ENCODE assay signal across 19 cellular contexts in genomic region chr11:129427376-129427775, GRCh38. TPM values are rescaled to one million over a fixed set of nuclear protein-coding genes. Genes with fewer than 3 reads are reported as not detected.
"Had no signal": no experiment of that assay in that cellular context is flagged by ENCODE, and none has a peak within 500 bp of the region (broad histone marks: within the 10 kb centered on the region; RNA-seq: fewer than 3 reads in every experiment).

No MANE protein-coding gene starts in this region.

- H3K4me1 ChIP-seq: body of pancreas, tibial nerve had no signal

- H3K36me3 ChIP-seq: tibial nerve had no signal

- H3K27ac ChIP-seq: body of pancreas, tibial nerve had no signal

- DNase-seq: activated CD4-positive, alpha-beta T cell treated with anti-CD3 and anti-CD28 coated beads, Interleukin-2, amount 10 ng/mL, durations not matched to agents 7 days and 5 days; activated CD8-positive, alpha-beta T cell treated with anti-CD3 and anti-CD28 coated beads, Interleukin-2, amount 10 ng/mL, durations not matched to agents 7 days and 5 days; activated naive CD4-positive, alpha-beta T cell treated with anti-CD3 and anti-CD28 coated beads for 36 hours; activated T-cell treated with anti-CD3 and anti-CD28 coated beads, Interleukin-2, amount 50 U/mL, for 4 hours; body of pancreas; head of caudate nucleus; kidney; left ventricle myocardium superior; nucleus accumbens; posterior cingulate gyrus; stimulated activated CD4-positive, alpha-beta T cell treated with anti-CD3 and anti-CD28 coated beads, Interleukin-2, amount 100 ng/mL, for 24 hours; stimulated activated naive CD8-positive, alpha-beta T cell treated with anti-CD3 and anti-CD28 coated beads, Interleukin-15, Interleukin-2, amounts not matched to agents 100 U/mL and 50 U/mL, for 24 hours; T-cell; T1000 had no signal

- H3K27me3 ChIP-seq: body of pancreas, tibial nerve had no signal

- H3K4me3 ChIP-seq: body of pancreas, tibial nerve had no signal

RNA-seq across cellular contexts. Expression of gene BARX2, which starts 51.7 kb away (rescaled TPM):
- total RNA-seq: activated CD4-positive, alpha-beta T cell treated with anti-CD3 and anti-CD28 coated beads, Interleukin-2, amount 10 ng/mL, durations not matched to agents 7 days and 5 days; activated CD8-positive, alpha-beta T cell treated with anti-CD3 and anti-CD28 coated beads, Interleukin-2, amount 10 ng/mL, durations not matched to agents 7 days and 5 days; cardiac septum; frontal cortex; left ventricle myocardium superior; mononuclear cell; natural killer cell treated with Interleukin-12 subunit alpha and Interleukin-12 subunit beta and Interleukin-15 and Interleukin-18, amount 100 ng/mL, for 72 hours; T-cell; tibial nerve had no signal
